ENCODE assay signal across 24 cellular contexts in the genomic region with DNA sequence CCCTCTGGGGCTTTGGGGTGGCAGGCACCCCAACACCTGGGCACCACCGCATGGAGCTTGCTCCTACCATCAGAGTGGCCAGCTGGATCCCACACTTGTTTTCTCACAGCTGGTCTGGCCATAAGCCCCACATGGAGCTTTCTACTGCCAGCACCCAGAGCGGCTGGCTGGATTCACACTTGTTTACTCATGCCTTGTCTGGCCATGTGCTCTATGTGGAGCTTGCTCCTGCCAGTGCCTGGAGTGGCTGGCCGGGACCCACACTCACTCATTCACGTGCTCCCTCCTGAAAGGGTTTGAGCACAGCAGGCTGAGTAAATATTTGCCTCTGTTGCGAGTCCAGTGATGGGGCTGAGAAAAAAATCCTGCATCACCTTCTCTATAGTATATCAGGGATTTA.
DNase-seq lines count a peak whose midpoint lies in the region; ATAC-seq and TF ChIP-seq lines count a peak whose summit lies in the region.
"Had no signal": no experiment of that assay in that cellular context is flagged by ENCODE, and none has a peak within 500 bp of the region (broad histone marks: within the 10 kb centered on the region; RNA-seq: fewer than 3 reads in every experiment).

No MANE protein-coding gene starts in this region.

- H3K27me3 ChIP-seq in IMR-90 (ENCODE audit: control insufficient read depth, insufficient read depth, low read length), result no peaks in the 10 kb centered on the region
- no peaks in the 10 kb centered on the region for H3K27me3 ChIP-seq in body of pancreas
- H3K27me3 ChIP-seq: ascending aorta, neutrophil had no signal

- H3K4ac ChIP-seq in IMR-90 (ENCODE audit: low read depth, low read length), result no peak overlapping the region

- H4K5ac ChIP-seq in IMR-90 (ENCODE audit: low read depth, low read length), result no peak overlapping the region

- H3K9me1 ChIP-seq in IMR-90 (ENCODE audit: insufficient read depth, low read length), result no peaks in the 10 kb centered on the region

- H3K18ac ChIP-seq in IMR-90 (ENCODE audit: low read depth, low read length), result no peak overlapping the region

- no peak overlapping the region for H2AK9ac ChIP-seq in IMR-90 (replicated peaks; ENCODE audit: low read depth, low read length, poor library complexity)

- H4K8ac ChIP-seq in IMR-90 (ENCODE audit: low read depth in 2 of 2, low read length in 2 of 2), result no peak overlapping the region

- H3K4me1 ChIP-seq in IMR-90 (ENCODE audit: control insufficient read depth, insufficient read depth, low read length) (no peaks in the 10 kb centered on the region), body of pancreas (no peaks in the 10 kb centered on the region)
- H3K4me1 ChIP-seq: ascending aorta had no signal

- no peak for TF ChIP-seq RAD21 in IMR-90 (IDR thresholded peaks at IDR 0.05; ENCODE audit: low read length)

- H3K14ac ChIP-seq in IMR-90 (replicated peaks; ENCODE audit: low read depth, low read length), result no peak overlapping the region

- no peak overlapping the region for H2BK15ac ChIP-seq in IMR-90 (ENCODE audit: low read depth, low read length)

- no peak overlapping the region for H2BK120ac ChIP-seq in IMR-90 (ENCODE audit: low read depth, low read length)

- ATAC-seq in IMR-90 (ENCODE audit: low read depth) (0 out of 2 replicates have a peak, but pooled peaks have one; percentile 37), body of pancreas (peak; percentile 48), GM18505 (IDR thresholded peaks at IDR 0.05; ENCODE audit: unreplicated experiment) (no peak), GM19351 (IDR thresholded peaks at IDR 0.05; ENCODE audit: unreplicated experiment) (no peak), HG02840 (IDR thresholded peaks at IDR 0.05; ENCODE audit: low FRiP score, unreplicated experiment) (no peak)
- ATAC-seq: activated CD4-positive, CD25-positive, alpha-beta regulatory T cell treated with anti-CD3 and anti-CD28 coated beads, Interleukin-2, amount 50 U/mL, for 24 hours; K562; Panc1 had no signal

- POLR2A ChIA-PET in IMR-90 (lab: Charles Lee; ENCODE audit: unreplicated experiment), result no interaction called here

- H3K56ac ChIP-seq in IMR-90 (ENCODE audit: extremely low read depth, insufficient read depth, low read length), result no peak overlapping the region

- BruUV-seq in IMR-90 (replicated peaks; lab: Mats Ljungman, UMichigan), result no TSS peak

- H3K9me3 ChIP-seq in IMR-90 (ENCODE audit: control insufficient read depth, insufficient read depth, low read length) (no peaks in the 10 kb centered on the region; the same call in 1 of the 2 replicates), body of pancreas (no peaks in the 10 kb centered on the region)
- H3K9me3 ChIP-seq: ascending aorta, neutrophil, thoracic aorta had no signal

- H4K91ac ChIP-seq in IMR-90 (ENCODE audit: insufficient read depth, low read depth, low read length), result no peak overlapping the region

- H3K36me3 ChIP-seq in IMR-90 (ENCODE audit: control insufficient read depth, insufficient read depth, low read length), result no peaks in the 10 kb centered on the region
- H3K36me3 ChIP-seq in body of pancreas (replicated peaks in 1 of 2; ENCODE audit: insufficient read depth in 1 of 2, low read depth in 2 of 2), result no peaks in the 10 kb centered on the region
- H3K36me3 ChIP-seq: ascending aorta, neutrophil, thoracic aorta had no signal

- dilution Hi-C loops in IMR-90 (cut with HindIII; ENCODE audit: low sequenced_read_pairs, unreplicated experiment), result no loop called here

- H2BK5ac ChIP-seq in IMR-90 (ENCODE audit: low read depth, low read length, poor library complexity, severe bottlenecking), result no peak overlapping the region

- no peak overlapping the region for H3K4me3 ChIP-seq in IMR-90 (ENCODE audit: insufficient read depth, low read depth, low read length)
- H3K4me3 ChIP-seq in body of pancreas, result no peak overlapping the region
- H3K4me3 ChIP-seq: ascending aorta, K562, smooth muscle cell, thoracic aorta had no signal

- CTCF ChIA-PET in IMR-90 (lab: Yijun Ruan, JAX), result interaction anchor here (1.2 kb wide), 1 partner anchor 90 kb away, joined by 3 read pairs; no protein-coding TSS in a partner anchor

- H2BK20ac ChIP-seq in IMR-90 (ENCODE audit: low read depth, low read length), result no peak overlapping the region

- 90% methylated on average over 2 of the region's 5 CpGs; no CpG with 5 or more reads in 1 of the 2 experiments for WGBS in IMR-90 (ENCODE audit: extremely low coverage in 2 of 2, insufficient read length in 1 of 2), 2 experiments
- WGBS in body of pancreas, 2 donors, result 13 to 26% methylated on average over 5 of the region's 5 CpGs

- peak; percentile 95 for DNase-seq in DMS153 (lab: John Stamatoyannopoulos, UW)
- peak; percentile 12 for DNase-seq in IMR-90
- peak; percentile 10 to 70 (median 27) for DNase-seq in body of pancreas
- DNase-seq in occipital lobe (lab: John Stamatoyannopoulos, UW), result peak; percentile 2
- no peak for DNase-seq in GDM1 (lab: John Stamatoyannopoulos, UW)
- DNase-seq: activated CD4-positive, alpha-beta memory T cell treated with anti-CD3 and anti-CD28 coated beads, Interleukin-2, amount 10 ng/mL, durations not matched to agents 7 days and 5 days; activated naive CD8-positive, alpha-beta T cell treated with anti-CD3 and anti-CD28 coated beads for 36 hours; dermis blood vessel endothelial cell; HFFc6; kidney glomerular epithelial cell; NCI-H187; stimulated activated CD4-positive, alpha-beta T cell treated with anti-CD3 and anti-CD28 coated beads, Interleukin-2, amount 100 ng/mL, for 24 hours; T-helper 1 cell had no signal

- in situ Hi-C loops in IMR-90 (cut with MboI; ENCODE audit: low sequenced_read_pairs), result no loop called here

- TF ChIP-seq CTCF in IMR-90 (conservative IDR thresholded peaks at IDR 0.05; ENCODE audit: low read depth, low read length) (no peak), body of pancreas (IDR thresholded peaks at IDR 0.05) (no peak)

- TF ChIP-seq POLR2A in IMR-90 (IDR thresholded peaks at IDR 0.05; ENCODE audit: low read depth, low read length), result no peak
- no peak for TF ChIP-seq POLR2A in body of pancreas (IDR thresholded peaks at IDR 0.05)
- TF ChIP-seq POLR2A in GM18505 (IDR thresholded peaks at IDR 0.05; ENCODE audit: borderline replicate concordance, extremely low read depth, insufficient read depth, insufficient read length), result no peak

- H3K23ac ChIP-seq in IMR-90 (ENCODE audit: low read depth, low read length), result no peak overlapping the region

- H4K20me1 ChIP-seq in IMR-90 (ENCODE audit: insufficient read depth, low read length), result no peaks in the 10 kb centered on the region

- no peak overlapping the region for H2AFZ ChIP-seq in IMR-90 (replicated peaks; ENCODE audit: low read length, poor library complexity)

- no peak overlapping the region for H3K9ac ChIP-seq in IMR-90 (ENCODE audit: low read depth, low read length)

- no peak overlapping the region for H3K27ac ChIP-seq in IMR-90 (ENCODE audit: insufficient read depth, low read length)
- H3K27ac ChIP-seq in body of pancreas, result no peak overlapping the region
- H3K27ac ChIP-seq: ascending aorta, C4-2B, neutrophil, thoracic aorta had no signal

- no peaks in the 10 kb centered on the region for H3K79me1 ChIP-seq in IMR-90 (ENCODE audit: low read depth in 1 of 2, low read length in 2 of 2)

- intact Hi-C loops in IMR-90 (cut with micrococcal nuclease) (no loop called here), body of pancreas (cut with DNase I) (no loop called here)

- H3K4me2 ChIP-seq in IMR-90 (ENCODE audit: low read depth, low read length), result no peak overlapping the region
- H3K4me2 ChIP-seq: smooth muscle cell had no signal

- H2AK5ac ChIP-seq in IMR-90 (ENCODE audit: low read depth, low read length), result no peak overlapping the region

TF ChIP-seq in IMR-90, 13 proteins besides CTCF, POLR2A, EP300 and RAD21:
- TF ChIP-seq MXI1 (IDR thresholded peaks at IDR 0.05; ENCODE audit: borderline replicate concordance, low read depth, low read length) (no peak), NFE2L2 (IDR thresholded peaks at IDR 0.05; ENCODE audit: low read depth, low read length) (no peak), MAZ (IDR thresholded peaks at IDR 0.05; ENCODE audit: borderline replicate concordance, low read depth, low read length) (no peak), RFX5 (IDR thresholded peaks at IDR 0.05; ENCODE audit: low read depth, low read length) (no peak), SMC3 (IDR thresholded peaks at IDR 0.05; ENCODE audit: low read depth, low read length) (no peak), CHD1 (IDR thresholded peaks at IDR 0.05; ENCODE audit: low read depth, low read length) (no peak), BHLHE40 (IDR thresholded peaks at IDR 0.05; ENCODE audit: low read depth, low read length) (no peak), MAFK (IDR thresholded peaks at IDR 0.05; ENCODE audit: low read depth, low read length) (no peak)
- TF ChIP-seq, protein P1, sequence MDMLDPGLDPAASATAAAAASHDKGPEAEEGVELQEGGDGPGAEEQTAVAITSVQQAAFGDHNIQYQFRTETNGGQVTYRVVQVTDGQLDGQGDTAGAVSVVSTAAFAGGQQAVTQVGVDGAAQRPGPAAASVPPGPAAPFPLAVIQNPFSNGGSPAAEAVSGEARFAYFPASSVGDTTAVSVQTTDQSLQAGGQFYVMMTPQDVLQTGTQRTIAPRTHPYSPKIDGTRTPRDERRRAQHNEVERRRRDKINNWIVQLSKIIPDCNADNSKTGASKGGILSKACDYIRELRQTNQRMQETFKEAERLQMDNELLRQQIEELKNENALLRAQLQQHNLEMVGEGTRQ (IDR thresholded peaks at IDR 0.05; ENCODE audit: low read depth, low read length), result no peak
- TF ChIP-seq, protein P2, sequence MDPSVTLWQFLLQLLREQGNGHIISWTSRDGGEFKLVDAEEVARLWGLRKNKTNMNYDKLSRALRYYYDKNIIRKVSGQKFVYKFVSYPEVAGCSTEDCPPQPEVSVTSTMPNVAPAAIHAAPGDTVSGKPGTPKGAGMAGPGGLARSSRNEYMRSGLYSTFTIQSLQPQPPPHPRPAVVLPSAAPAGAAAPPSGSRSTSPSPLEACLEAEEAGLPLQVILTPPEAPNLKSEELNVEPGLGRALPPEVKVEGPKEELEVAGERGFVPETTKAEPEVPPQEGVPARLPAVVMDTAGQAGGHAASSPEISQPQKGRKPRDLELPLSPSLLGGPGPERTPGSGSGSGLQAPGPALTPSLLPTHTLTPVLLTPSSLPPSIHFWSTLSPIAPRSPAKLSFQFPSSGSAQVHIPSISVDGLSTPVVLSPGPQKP (IDR thresholded peaks at IDR 0.05; ENCODE audit: borderline replicate concordance, low read depth, low read length), result no peak

Comparison
In these comparisons a context has a peak if more than half of its experiments do, and no peak if none do; other contexts are left out.
1. ATAC-seq: peak in IMR-90 (single experiment) and body of pancreas (single experiment); none in GM18505 (single experiment), GM19351 (single experiment) and HG02840 (single experiment).